Comparison of ENCODE assay signal across 8 cellular contexts in genomic region chr4:112119358-112119783, GRCh38. TPM values are rescaled to one million over a fixed set of nuclear protein-coding genes. Genes with fewer than 3 reads are reported as not detected.
DNase-seq lines count a peak whose midpoint lies in the region; ATAC-seq and TF ChIP-seq lines count a peak whose summit lies in the region.
"Had no signal": no experiment of that assay in that cellular context is flagged by ENCODE, and none has a peak within 500 bp of the region (broad histone marks: within the 10 kb centered on the region; RNA-seq: fewer than 3 reads in every experiment).

No MANE protein-coding gene starts in this region.

- no peaks in the 10 kb centered on the region for H3K9me3 Mint-ChIP-seq in immature natural killer cell
- H3K9me3 Mint-ChIP-seq in type B pancreatic cell, result peaks cover 5% of the 10 kb centered on the region

- no peaks in the 10 kb centered on the region for H3K36me3 Mint-ChIP-seq in immature natural killer cell
- H3K36me3 Mint-ChIP-seq in type B pancreatic cell, result no peaks in the 10 kb centered on the region

- no peak overlapping the region for H3K4me3 ChIP-seq in WERI-Rb-1 (ENCODE audit: low read depth, low read length)

- H3K4me3 Mint-ChIP-seq in immature natural killer cell (peak overlapping the region in 1 of 5 donors; percentile 13), type B pancreatic cell (no peak overlapping the region)

- ATAC-seq in GM18909 (IDR thresholded peaks at IDR 0.05; ENCODE audit: poor library complexity, unreplicated experiment), result peak; percentile 88
- peak; percentile 89 for ATAC-seq in GM21723 (IDR thresholded peaks at IDR 0.05; ENCODE audit: unreplicated experiment)
- ATAC-seq in HG03520 (IDR thresholded peaks at IDR 0.05; ENCODE audit: unreplicated experiment), result peak; percentile 88

- no peaks in the 10 kb centered on the region for H3K9me3 ChIP-seq in WERI-Rb-1 (ENCODE audit: severe bottlenecking)

- H3K36me3 ChIP-seq in WERI-Rb-1, result no peaks in the 10 kb centered on the region

- DNase-seq in immature natural killer cell (peak; percentile 3 to 19 (median 16)), anterior cingulate cortex (lab: John Stamatoyannopoulos, UW) (no peak), WERI-Rb-1 (no peak), type B pancreatic cell (ENCODE audit: extremely low spot score, unreplicated experiment) (no peak)
- DNase-seq: Right ventricle myocardium superior had no signal

- H3K27me3 Mint-ChIP-seq in immature natural killer cell (ENCODE audit: low read depth in 3 of 3) (peaks cover 0 to under 1% (median 0%) of the 10 kb centered on the region in 3 donors), type B pancreatic cell (no peaks in the 10 kb centered on the region)

- TF ChIP-seq CTCF in WERI-Rb-1 (IDR thresholded peaks at IDR 0.05; ENCODE audit: low read depth, low read length) (no peak), type B pancreatic cell (conservative IDR thresholded peaks at IDR 0.05) (no peak)

- H3K27ac Mint-ChIP-seq in immature natural killer cell (peak overlapping the region in 1 of 6 donors; percentile 18), type B pancreatic cell (no peak overlapping the region)

- H3K27ac ChIP-seq in WERI-Rb-1, result no peak overlapping the region

- no peaks in the 10 kb centered on the region for H3K27me3 ChIP-seq in WERI-Rb-1 (ENCODE audit: insufficient read depth, low read depth, severe bottlenecking)

- peaks cover 5 to 9% of the 10 kb centered on the region in 2 donors for H3K4me1 Mint-ChIP-seq in immature natural killer cell
- H3K4me1 Mint-ChIP-seq in type B pancreatic cell (ENCODE audit: unreplicated experiment), result no peaks in the 10 kb centered on the region

RNA-seq across cellular contexts. Expression of gene FAM241A, which starts 25.9 kb away (rescaled TPM):
- polyA plus RNA-seq in immature natural killer cell, result 1 to 10 TPM in 1 of 3 donors, under 1 TPM in 2; 0.67 to 1.4 (median 0.71) TPM
- total RNA-seq in type B pancreatic cell (ENCODE audit: low replicate concordance), result 0.70 and 1.3 TPM in 2 replicates

Comparison
In these comparisons a context has a peak if more than half of its experiments do, and no peak if none do; other contexts are left out.
1. DNase-seq: peak in immature natural killer cell (3 of 3); none in anterior cingulate cortex (0 of 58), WERI-Rb-1 (single experiment) and type B pancreatic cell (single experiment).
2. Peak in every context shown above with its lines, with median percentiles within 50 percentile points of each other: ATAC-seq.